11 cellular contexts compared by ENCODE assay signal in genomic region chr11:128629516-128630106, GRCh38. TPM values are rescaled to one million over a fixed set of nuclear protein-coding genes. Genes with fewer than 3 reads are reported as not detected.
DNase-seq lines count a peak whose midpoint lies in the region; ATAC-seq, FAIRE-seq and TF ChIP-seq lines count a peak whose summit lies in the region.
"Had no signal": no experiment of that assay in that cellular context is flagged by ENCODE, and none has a peak within 500 bp of the region (broad histone marks: within the 10 kb centered on the region; RNA-seq: fewer than 3 reads in every experiment).

No MANE protein-coding gene starts in this region.

- FAIRE-seq in HepG2 (lab: Jason Lieb, UNC) = no peak
- FAIRE-seq: frontal cortex had no signal

- no peaks in the 10 kb centered on the region for H3K36me3 Mint-ChIP-seq in stimulated activated naive CD8-positive, alpha-beta T cell treated with anti-CD3 and anti-CD28 coated beads, Interleukin-15, Interleukin-2, amounts not matched to agents 100 ng/mL and 50 ng/mL, for 24 hours (ENCODE audit: low read depth)
- H3K36me3 Mint-ChIP-seq in activated CD8-positive, alpha-beta T cell treated with anti-CD3 and anti-CD28 coated beads for 36 hours (ENCODE audit: low read depth) = no peaks in the 10 kb centered on the region

- peaks cover 78% of the 10 kb centered on the region for H3K4me1 Mint-ChIP-seq in stimulated activated naive CD8-positive, alpha-beta T cell treated with anti-CD3 and anti-CD28 coated beads, Interleukin-15, Interleukin-2, amounts not matched to agents 100 ng/mL and 50 ng/mL, for 24 hours (ENCODE audit: low read depth)
- H3K4me1 Mint-ChIP-seq in activated CD8-positive, alpha-beta T cell treated with anti-CD3 and anti-CD28 coated beads for 36 hours (ENCODE audit: low read depth) = peaks cover 75% of the 10 kb centered on the region

- BruUV-seq in HepG2 (replicated peaks; lab: Mats Ljungman, UMichigan) = no TSS peak

- in situ Hi-C loops in HepG2 (cut with HindIII; ENCODE audit: extremely low pct_ligation_motif_present, low pct_unique_long_range_greater_than_20kb) = loop anchor here (5.0 kb wide), 3 partner anchors 342 to 597 kb away; no protein-coding TSS in a partner anchor

- peak overlapping the region; percentile 23 for H2AFZ ChIP-seq in HepG2 (ENCODE audit: low read length)

- POLR2A ChIA-PET in activated CD8-positive, alpha-beta T cell treated with anti-CD3 and anti-CD28 coated beads for 36 hours (lab: Charles Lee) = interaction anchor here (0.9 to 5.7 kb wide), 19 partner anchors 19 to 339 kb away, joined by 3 to 66 read pairs (median 5); no protein-coding TSS in a partner anchor
- POLR2A ChIA-PET in HepG2 (lab: Yijun Ruan, JAX) = no interaction called here

- no peaks in the 10 kb centered on the region for H3K9me3 Mint-ChIP-seq in stimulated activated naive CD8-positive, alpha-beta T cell treated with anti-CD3 and anti-CD28 coated beads, Interleukin-15, Interleukin-2, amounts not matched to agents 100 ng/mL and 50 ng/mL, for 24 hours
- H3K9me3 Mint-ChIP-seq in activated CD8-positive, alpha-beta T cell treated with anti-CD3 and anti-CD28 coated beads for 36 hours = no peaks in the 10 kb centered on the region

- H3K9me3 ChIP-seq in HepG2 (ENCODE audit: low read length) (no peaks in the 10 kb centered on the region), vagina (no peaks in the 10 kb centered on the region)
- H3K9me3 ChIP-seq: testis had no signal

- TF ChIP-seq CTCF in activated CD8-positive, alpha-beta T cell treated with anti-CD3 and anti-CD28 coated beads for 36 hours (IDR thresholded peaks at IDR 0.05) = no peak
- no peak for TF ChIP-seq CTCF in HepG2 (CRISPR knock-in tag; IDR thresholded peaks at IDR 0.05)
- no peak for TF ChIP-seq CTCF in vagina (IDR thresholded peaks at IDR 0.05)

- no peaks in the 10 kb centered on the region for H3K4me1 ChIP-seq in HepG2 (ENCODE audit: insufficient read depth, low read length)
- H3K4me1 ChIP-seq in vagina = peaks cover 10% of the 10 kb centered on the region
- H3K4me1 ChIP-seq: testis had no signal

- H3K27me3 Mint-ChIP-seq in stimulated activated naive CD8-positive, alpha-beta T cell treated with anti-CD3 and anti-CD28 coated beads, Interleukin-15, Interleukin-2, amounts not matched to agents 100 ng/mL and 50 ng/mL, for 24 hours = no peaks in the 10 kb centered on the region
- H3K27me3 Mint-ChIP-seq in activated CD8-positive, alpha-beta T cell treated with anti-CD3 and anti-CD28 coated beads for 36 hours = no peaks in the 10 kb centered on the region

- no peak for TF ChIP-seq RAD21 in HepG2 (CRISPR knock-in tag; IDR thresholded peaks at IDR 0.05)

- H3K79me2 ChIP-seq in HepG2 (ENCODE audit: insufficient read depth, low read length) = no peaks in the 10 kb centered on the region

- TF ChIP-seq EP300 in HepG2 (IDR thresholded peaks at IDR 0.05; ENCODE audit: low read depth in 2 of 2, low read length in 2 of 2) = no peak
- TF ChIP-seq EP300 in HepG2 (CRISPR knock-in tag; IDR thresholded peaks at IDR 0.05; ENCODE audit: borderline replicate concordance) = no peak

- H3K4me2 ChIP-seq in HepG2 (ENCODE audit: low read depth, low read length) = no peak overlapping the region

- intact Hi-C loops in activated CD8-positive, alpha-beta T cell treated with anti-CD3 and anti-CD28 coated beads for 36 hours (cut with micrococcal nuclease) = loop anchor here (2.0 to 10.0 kb wide), 7 partner anchors 49 to 592 kb away; no protein-coding TSS in a partner anchor
- intact Hi-C loops in HepG2 (cut with micrococcal nuclease; ENCODE audit: unreplicated experiment) (loop anchor here (1.0 to 5.0 kb wide), 5 partner anchors 201 to 598 kb away; no protein-coding TSS in a partner anchor), vagina (cut with DNase I) (loop anchor here (5.0 to 10.0 kb wide), 2 partner anchors 337 to 455 kb away; no protein-coding TSS in a partner anchor)

- DNase-seq in stimulated activated naive CD8-positive, alpha-beta T cell treated with anti-CD3 and anti-CD28 coated beads, Interleukin-15, Interleukin-2, amounts not matched to agents 100 U/mL and 50 U/mL, for 24 hours = no peak
- DNase-seq in activated CD8-positive, alpha-beta T cell treated with anti-CD3 and anti-CD28 coated beads for 36 hours = no peak
- no peak for DNase-seq in HepG2 (ENCODE audit: low spot score)
- DNase-seq in vagina (ENCODE audit: extremely low spot score in 2 of 2) = peak in 1 of 2 donors; percentile 83
- no peak for DNase-seq in GDM1 (lab: John Stamatoyannopoulos, UW)
- DNase-seq in stimulated activated CD4-positive, alpha-beta T cell treated with anti-CD3 and anti-CD28 coated beads, Interleukin-1b, Interleukin-23, amount 100 ng/mL, for 48 hours = no peak

- no peak overlapping the region for H3K27ac ChIP-seq in HepG2 (ENCODE audit: extremely low read length, insufficient read depth, low read length)
- peak overlapping the region; percentile 56 for H3K27ac ChIP-seq in vagina
- H3K27ac ChIP-seq: HL-60, testis had no signal

- ATAC-seq in stimulated activated naive CD8-positive, alpha-beta T cell treated with anti-CD3 and anti-CD28 coated beads, Interleukin-15, Interleukin-2, amounts not matched to agents 100 U/mL and 50 U/mL, for 24 hours = no peak
- no peak for ATAC-seq in activated CD8-positive, alpha-beta T cell treated with anti-CD3 and anti-CD28 coated beads for 36 hours
- ATAC-seq in HepG2 (no peak), HG03108 (IDR thresholded peaks at IDR 0.05; ENCODE audit: unreplicated experiment) (no peak)

- WGBS in HepG2 (ENCODE audit: low lambda C conversion rate) = 16% methylated on average over 6 of the region's 6 CpGs

- H3K9ac ChIP-seq in HepG2 (ENCODE audit: insufficient read depth, low read depth, low read length) = no peak overlapping the region

- H3K27me3 ChIP-seq in HepG2 (ENCODE audit: control insufficient read depth in 1 of 2, insufficient read depth in 2 of 2, low read length in 2 of 2) (peaks cover 1 to 36% of the 10 kb centered on the region in 2 experiments; a peak in 3 of 5 replicates), vagina (no peaks in the 10 kb centered on the region)
- H3K27me3 ChIP-seq: testis had no signal

- peak overlapping the region; percentile 95 for H3K27ac Mint-ChIP-seq in stimulated activated naive CD8-positive, alpha-beta T cell treated with anti-CD3 and anti-CD28 coated beads, Interleukin-15, Interleukin-2, amounts not matched to agents 100 ng/mL and 50 ng/mL, for 24 hours
- peak overlapping the region; percentile 97 for H3K27ac Mint-ChIP-seq in activated CD8-positive, alpha-beta T cell treated with anti-CD3 and anti-CD28 coated beads for 36 hours

- H3K4me3 Mint-ChIP-seq in stimulated activated naive CD8-positive, alpha-beta T cell treated with anti-CD3 and anti-CD28 coated beads, Interleukin-15, Interleukin-2, amounts not matched to agents 100 ng/mL and 50 ng/mL, for 24 hours = peak overlapping the region; percentile 74
- H3K4me3 Mint-ChIP-seq in activated CD8-positive, alpha-beta T cell treated with anti-CD3 and anti-CD28 coated beads for 36 hours = peak overlapping the region; percentile 72

- H3K36me3 ChIP-seq in HepG2 (replicated peaks in 1 of 2; ENCODE audit: control insufficient read depth in 1 of 2, insufficient read depth in 2 of 2, low read length in 2 of 2) (no peaks in the 10 kb centered on the region), vagina (no peaks in the 10 kb centered on the region)

- H4K20me1 ChIP-seq in HepG2 (ENCODE audit: insufficient read depth, low read length) = no peaks in the 10 kb centered on the region

- no peak for TF ChIP-seq POLR2A in HepG2 (IDR thresholded peaks at IDR 0.05; ENCODE audit: insufficient read depth in 1 of 2, low read depth in 2 of 2, low read length in 2 of 2)
- no peak for TF ChIP-seq POLR2A in vagina (IDR thresholded peaks at IDR 0.05)

- CTCF ChIA-PET in activated CD8-positive, alpha-beta T cell treated with anti-CD3 and anti-CD28 coated beads for 36 hours (lab: Charles Lee) = interaction anchor here (0.7 to 13.8 kb wide), 43 partner anchors 15 to 580 kb away, joined by 3 to 400 read pairs (median 6); no protein-coding TSS in a partner anchor
- CTCF ChIA-PET in HepG2 (lab: Yijun Ruan, JAX; ENCODE audit: low intra/inter-chr PET ratio, low total read pairs) = interaction anchor here (1.7 to 3.9 kb wide), 3 partner anchors 340 to 472 kb away, joined by 12 to 41 read pairs (median 15); no protein-coding TSS in a partner anchor

- H3K4me3 ChIP-seq in HepG2 (replicated peaks in 1 of 3; ENCODE audit: insufficient read depth in 1 of 3, low read depth in 2 of 3, low read length in 3 of 3) (no peak overlapping the region), vagina (no peak overlapping the region)
- H3K4me3 ChIP-seq: testis had no signal

TF ChIP-seq in HepG2, 621 proteins besides CTCF, POLR2A, EP300 and RAD21:
- no peak for TF ChIP-seq JUN (CRISPR knock-in tag; IDR thresholded peaks at IDR 0.05)
- TF ChIP-seq ZNF577 (CRISPR knock-in tag; IDR thresholded peaks at IDR 0.05; ENCODE audit: borderline replicate concordance, low read depth) = no peak
- TF ChIP-seq KDM1A (CRISPR knock-in tag; IDR thresholded peaks at IDR 0.05) = no peak
TF ChIP-seq in HepG2: peak in this region for 0.

RNA-seq across cellular contexts. Expression of gene ETS1, which starts 42.3 kb away (rescaled TPM):
- total RNA-seq in activated CD8-positive, alpha-beta T cell treated with anti-CD3 and anti-CD28 coated beads for 36 hours = 100 to 1,000 TPM; 527 to 532 TPM
- 0.18 and 0.20 TPM in 2 replicates for total RNA-seq in HepG2 (2016; rRNA removed; fragmentation: Illumina TruSeq; extraction: Trizol)
- 0.09 and 0.10 TPM in 2 replicates for total RNA-seq in HepG2 (2016; cell fraction: cytosol; rRNA removed; fragmentation: Illumina TruSeq; extraction: Trizol; ENCODE audit: low read depth)
- total RNA-seq in HepG2 (2016; cell fraction: insoluble cytoplasmic fraction; rRNA removed; fragmentation: Illumina TruSeq; extraction: Trizol) = 0.25 and 0.26 TPM in 2 replicates
- 0.09 and 0.14 TPM in 2 replicates for total RNA-seq in HepG2 (2016; cell fraction: membrane; rRNA removed; fragmentation: Illumina TruSeq; extraction: Trizol)
- 0.12 and 0.13 TPM in 2 replicates for total RNA-seq in HepG2 (2016; cell fraction: nucleus; rRNA removed; fragmentation: Illumina TruSeq; extraction: Trizol)
- 0.12 and 0.34 TPM in 2 replicates for polyA plus RNA-seq in HepG2 (2011; rRNA removed)
- 0.21 TPM in 2 replicates for polyA plus RNA-seq in HepG2 (2011; cell fraction: cytosol; rRNA removed)
- 0.14 and 0.26 TPM in 2 replicates for polyA plus RNA-seq in HepG2 (2011; cell fraction: nucleus; rRNA removed)
- polyA plus RNA-seq in HepG2 (2012) = 0.25 and 0.81 TPM in 2 replicates
- not detected in 2 replicates for polyA plus RNA-seq in HepG2 (2016; cell fraction: cytosol; fragmentation: Illumina TruSeq; extraction: Trizol; ENCODE audit: low read depth)
- 0.21 and 0.23 TPM in 2 replicates for polyA plus RNA-seq in HepG2 (2016; cell fraction: insoluble cytoplasmic fraction; fragmentation: Illumina TruSeq; extraction: Trizol; ENCODE audit: low read depth)
- 0.03 and 0.06 TPM in 2 replicates for polyA plus RNA-seq in HepG2 (2016; cell fraction: membrane; fragmentation: Illumina TruSeq; extraction: Trizol; ENCODE audit: low read depth)
- 0.17 and 0.18 TPM in 2 replicates for polyA plus RNA-seq in HepG2 (2016; cell fraction: nucleus; fragmentation: Illumina TruSeq; extraction: Trizol; ENCODE audit: insufficient read depth, low read depth)
- 0.08 and 8.3 TPM in 2 replicates for polyA minus RNA-seq in HepG2 (2011; rRNA and poly(A)+ RNA removed; ENCODE audit: low replicate concordance)
- polyA minus RNA-seq in HepG2 (2011; cell fraction: cytosol; rRNA and poly(A)+ RNA removed) = 0.44 and 0.49 TPM in 2 replicates
- 0.62 and 0.64 TPM in 2 replicates for polyA minus RNA-seq in HepG2 (2011; cell fraction: nucleus; rRNA and poly(A)+ RNA removed)
- 51.6 TPM for total RNA-seq in vagina

Comparison
In these comparisons a context has a peak if more than half of its experiments do, and no peak if none do; other contexts are left out.
1. RNA of gene ETS1, which starts 42.3 kb away (total RNA-seq): 527 to 532 TPM in activated CD8-positive, alpha-beta T cell treated with anti-CD3 and anti-CD28 coated beads for 36 hours and 51.6 TPM in vagina (single experiment); 0.09 to 0.26 TPM in HepG2; every median in the first group is over 10 times any median in the second.